In genomic region chr4:62560858-62561257, GRCh38 we compare ENCODE assay signal across 31 cellular contexts.
"Had no signal": no experiment of that assay in that cellular context is flagged by ENCODE, and none has a peak within 500 bp of the region (broad histone marks: within the 10 kb centered on the region; RNA-seq: fewer than 3 reads in every experiment).

No MANE protein-coding gene starts in this region.

- H3K36me3 ChIP-seq: adrenal gland, brain microvascular endothelial cell, breast epithelium had no signal

- ATAC-seq: activated CD8-positive, alpha-beta T cell treated with anti-CD3 and anti-CD28 coated beads for 36 hours; activated naive CD4-positive, alpha-beta T cell treated with anti-CD3 and anti-CD28 coated beads, Interleukin-2, amount 50 U/mL, for 72 hours; activated T-cell treated with anti-CD3 and anti-CD28 coated beads, Interleukin-2, amount 50 U/mL, for 4 hours; activated T-cell treated with anti-CD3 and anti-CD28 coated beads, Interleukin-2, amount 50 U/mL, for 72 hours; activated T-helper 17 cell treated with anti-CD3 and anti-CD28 coated beads, Interleukin-2, amount 50 U/mL, for 72 hours; body of pancreas had no signal

- H3K27me3 ChIP-seq: adrenal gland, body of pancreas, brain microvascular endothelial cell, breast epithelium had no signal

- DNase-seq: activated B cell treated with CpG ODN at 0.5 μM for 24 hours; activated CD4-positive, alpha-beta memory T cell treated with anti-CD3 and anti-CD28 coated beads for 36 hours; activated CD4-positive, alpha-beta T cell treated with anti-CD3 and anti-CD28 coated beads for 4 hours; activated CD4-positive, alpha-beta T cell treated with anti-CD3 and anti-CD28 coated beads, Interleukin-2, amount 10 ng/mL, durations not matched to agents 24 days and 14 days; activated CD4-positive, alpha-beta T cell treated with anti-CD3 and anti-CD28 coated beads, Interleukin-2, amount 50 U/mL, for 1 hour; activated CD4-positive, alpha-beta T cell treated with anti-CD3 and anti-CD28 coated beads, Interleukin-2, amount 50 U/mL, for 4 hours; activated CD4-positive, CD25-positive, alpha-beta regulatory T cell treated with anti-CD3 and anti-CD28 coated beads, Interleukin-2, amount 50 U/mL, for 72 hours; activated CD8-positive, alpha-beta memory T cell treated with anti-CD3 and anti-CD28 coated beads, Interleukin-2, amount 50 U/mL, for 4 hours; activated CD8-positive, alpha-beta T cell treated with anti-CD3 and anti-CD28 coated beads for 36 hours; activated effector memory CD4-positive, alpha-beta T cell treated with anti-CD3 and anti-CD28 coated beads, Interleukin-2, amount 50 U/mL, for 16 hours; activated gamma-delta T cell treated with Interleukin-2 at 50 U/mL for 16 hours; activated naive CD4-positive, alpha-beta T cell; activated naive CD4-positive, alpha-beta T cell treated with anti-CD3 and anti-CD28 coated beads for 36 hours; activated naive CD4-positive, alpha-beta T cell treated with anti-CD3 and anti-CD28 coated beads, Interleukin-2, amount 50 U/mL, for 16 hours; activated naive CD8-positive, alpha-beta T cell treated with anti-CD3 and anti-CD28 coated beads for 36 hours; activated T-cell treated with anti-CD3 and anti-CD28 coated beads for 4 hours; activated T-cell treated with anti-CD3 and anti-CD28 coated beads, Interleukin-2, amount 50 U/mL, for 1 hour; activated T-cell treated with anti-CD3 and anti-CD28 coated beads, Interleukin-2, amount 50 U/mL, for 4 hours; activated T-cell treated with anti-CD3 and anti-CD28 coated beads, Interleukin-2, amount 50 U/mL, for 72 hours; adrenal gland; amniotic stem cell; aorta; body of pancreas; brain microvascular endothelial cell; central memory CD4-positive, alpha-beta T cell; T-helper 2 cell; T-helper 9 cell had no signal

- H3K4me1 ChIP-seq: adrenal gland, body of pancreas, breast epithelium had no signal

- H3K4me3 ChIP-seq: adrenal gland, body of pancreas, breast epithelium had no signal

- H3K27ac ChIP-seq: adrenal gland, body of pancreas, brain microvascular endothelial cell, breast epithelium, VCaP had no signal

- H3K9me3 ChIP-seq: adrenal gland, body of pancreas, breast epithelium had no signal
